ENCODE assay signal across 22 cellular contexts in genomic region chrX:151880895-151881294, GRCh38. TPM values are rescaled to one million over a fixed set of nuclear protein-coding genes. Genes with fewer than 3 reads are reported as not detected.
"Had no signal": no experiment of that assay in that cellular context is flagged by ENCODE, and none has a peak within 500 bp of the region (broad histone marks: within the 10 kb centered on the region; RNA-seq: fewer than 3 reads in every experiment).

No MANE protein-coding gene starts in this region.

- H3K4me3 ChIP-seq: SJSA1, SK-N-MC had no signal

- H3K36me3 ChIP-seq: SJSA1 had no signal

- DNase-seq: Kasumi-1, MM.1S, NCI-H1092 treated with DMSO at 0.1 percent for 48 hours, NCI-H1436, NCI-H187, NCI-H2029, NCI-H2081 treated with DMSO at 0.1 percent for 48 hours, NCI-H2171, NCI-H226, NCI-H446, NCI-H510A, NCI-H524 treated with DMSO at 0.1 percent for 48 hours, NCI-H69, NCI-H774, Right ventricle myocardium superior, RPMI8226, SIG-M5 had no signal

- FAIRE-seq: HTR-8/SVneo had no signal

- H3K9me3 ChIP-seq: SJSA1 had no signal

- H3K9ac ChIP-seq: KMS-11 had no signal

- H3K4me1 ChIP-seq: SJSA1 had no signal

- H3K27ac ChIP-seq: HL-60, KMS-11, SJSA1, SK-N-MC had no signal

- H3K27me3 ChIP-seq: SJSA1 had no signal

- H3K4me2 ChIP-seq: KMS-11 had no signal

RNA-seq across cellular contexts. Expression of gene MAGEA4, which starts 31.8 kb away (rescaled TPM):
- total RNA-seq: Right ventricle myocardium superior, SJSA1 had no signal
